ENCODE assay signal across 18 cellular contexts in the genomic region with DNA sequence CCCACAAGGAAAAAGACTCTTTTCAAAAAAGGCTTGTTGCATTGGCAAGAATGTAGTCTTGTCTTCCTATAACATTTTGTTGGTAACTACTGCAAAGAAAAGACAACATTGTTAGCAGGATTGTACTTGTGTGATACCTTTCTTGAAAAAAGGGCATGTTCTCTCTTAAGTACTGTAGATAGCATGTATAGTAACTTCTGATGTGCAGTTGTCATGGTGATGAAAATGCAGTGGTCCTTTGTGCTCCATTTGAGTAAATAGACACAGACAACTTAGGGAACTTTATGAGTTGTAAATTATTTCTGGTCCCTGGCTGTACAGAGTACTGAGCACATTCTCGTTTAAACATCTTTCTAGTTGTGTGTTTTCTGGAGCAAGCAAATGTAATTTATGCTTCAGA.
A peak's percentile ranks its signal among the peaks of the same experiment; 100 is the strongest.
DNase-seq lines count a peak whose midpoint lies in the region; ATAC-seq and TF ChIP-seq lines count a peak whose summit lies in the region.
"Had no signal": no experiment of that assay in that cellular context is flagged by ENCODE, and none has a peak within 500 bp of the region (broad histone marks: within the 10 kb centered on the region; RNA-seq: fewer than 3 reads in every experiment).

No MANE protein-coding gene starts in this region.

- no peak overlapping the region for H2BK12ac ChIP-seq in mesenchymal stem cell (ENCODE audit: low read length in 2 of 2)

- H4K8ac ChIP-seq in mesenchymal stem cell (ENCODE audit: low read length): no peak overlapping the region

- peak overlapping the region; percentile 20 for H3K27ac ChIP-seq in mesenchymal stem cell (ENCODE audit: low read length, poor library complexity, severe bottlenecking)
- peak overlapping the region in 3 of 4 donors; percentile 57 to 67 (median 57) for H3K27ac ChIP-seq in transverse colon

- no peak overlapping the region for H2BK15ac ChIP-seq in mesenchymal stem cell (ENCODE audit: low read depth, poor library complexity, severe bottlenecking)

- ATAC-seq in activated CD4-positive, alpha-beta T cell treated with anti-CD3 and anti-CD28 coated beads for 36 hours: no peak
- no peak for ATAC-seq in GM18519 (IDR thresholded peaks at IDR 0.05; ENCODE audit: low FRiP score, unreplicated experiment)
- no peak for ATAC-seq in GM18868 (IDR thresholded peaks at IDR 0.05; ENCODE audit: unreplicated experiment)
- ATAC-seq in HG02642 (IDR thresholded peaks at IDR 0.05; ENCODE audit: poor library complexity, unreplicated experiment): no peak
- ATAC-seq: activated CD8-positive, alpha-beta memory T cell treated with anti-CD3 and anti-CD28 coated beads, Interleukin-2, amount 10 ng/mL, durations not matched to agents 7 days and 5 days; HCT116; left colon had no signal

- H3K9me3 ChIP-seq in mesenchymal stem cell (ENCODE audit: control insufficient read depth, low read length): no peaks in the 10 kb centered on the region
- no peaks in the 10 kb centered on the region for H3K9me3 ChIP-seq in transverse colon

- H3K4me3 ChIP-seq in cardiac fibroblast (replicated peaks in 1 of 2; ENCODE audit: low read depth in 2 of 2, low read length in 2 of 2) (no peak overlapping the region), mesenchymal stem cell (ENCODE audit: insufficient read depth in 1 of 2, low read depth in 1 of 2, low read length in 2 of 2) (no peak overlapping the region), transverse colon (no peak overlapping the region)

- no peak overlapping the region for H2BK120ac ChIP-seq in mesenchymal stem cell (ENCODE audit: low read depth, low read length)

- peaks cover 13% of the 10 kb centered on the region for H3K36me3 Mint-ChIP-seq in activated CD4-positive, alpha-beta T cell treated with anti-CD3 and anti-CD28 coated beads for 36 hours (ENCODE audit: low read depth)

- H2AK5ac ChIP-seq in mesenchymal stem cell (ENCODE audit: low read length, severe bottlenecking): no peak overlapping the region

- H3K14ac ChIP-seq in mesenchymal stem cell (ENCODE audit: low read length in 2 of 2): no peak overlapping the region

- intact Hi-C loops in activated CD4-positive, alpha-beta T cell treated with anti-CD3 and anti-CD28 coated beads for 36 hours (cut with DNase I, micrococcal nuclease): no loop called here
- intact Hi-C loops in transverse colon (cut with DNase I; ENCODE audit: low total_unique reads): loop anchor here (5.0 kb wide), 1 partner anchor 91 kb away; no protein-coding TSS in a partner anchor

- no peak overlapping the region for H3K23ac ChIP-seq in mesenchymal stem cell (ENCODE audit: low read length in 2 of 2)

- H3K27me3 Mint-ChIP-seq in activated CD4-positive, alpha-beta T cell treated with anti-CD3 and anti-CD28 coated beads for 36 hours: no peaks in the 10 kb centered on the region
- H3K27me3 Mint-ChIP-seq: activated CD8-positive, alpha-beta memory T cell treated with anti-CD3 and anti-CD28 coated beads, Interleukin-2, amount 10 ng/mL, durations not matched to agents 7 days and 5 days; activated naive CD8-positive, alpha-beta T cell treated with anti-CD3 and anti-CD28 coated beads, Interleukin-2, amount 10 ng/mL, durations not matched to agents 7 days and 5 days; stimulated activated naive CD8-positive, alpha-beta T cell treated with anti-CD3 and anti-CD28 coated beads, Interleukin-15, Interleukin-2, amounts not matched to agents 100 ng/mL and 50 ng/mL, for 24 hours had no signal

- no peak overlapping the region for H2AFZ ChIP-seq in mesenchymal stem cell (ENCODE audit: low read depth, low read length)

- H2BK5ac ChIP-seq in mesenchymal stem cell (ENCODE audit: low read depth, low read length, poor library complexity, severe bottlenecking): no peak overlapping the region

- no CpG with 5 or more reads among the region's 1 CpG for WGBS in mesenchymal stem cell
- 69 to 70% methylated on average over 1 of the region's 1 CpG for WGBS in transverse colon (ENCODE audit: low coverage in 1 of 2), 2 donors

- peak overlapping the region; percentile 81 for H3K9ac ChIP-seq in mesenchymal stem cell (ENCODE audit: low read length)

- no peak for TF ChIP-seq CTCF in cardiac fibroblast (IDR thresholded peaks at IDR 0.05; ENCODE audit: low read depth, low read length)
- no peak for TF ChIP-seq CTCF in transverse colon (IDR thresholded peaks at IDR 0.05)

- H3K4ac ChIP-seq in mesenchymal stem cell (ENCODE audit: low read depth in 1 of 2, low read length in 2 of 2): no peak overlapping the region

- H3K79me1 ChIP-seq in mesenchymal stem cell (replicated peaks; ENCODE audit: low read length, poor library complexity, severe bottlenecking): peaks cover 5% of the 10 kb centered on the region

- peaks cover 8% of the 10 kb centered on the region for H3K4me1 Mint-ChIP-seq in activated CD4-positive, alpha-beta T cell treated with anti-CD3 and anti-CD28 coated beads for 36 hours
- H3K4me1 Mint-ChIP-seq: activated CD8-positive, alpha-beta memory T cell treated with anti-CD3 and anti-CD28 coated beads, Interleukin-2, amount 10 ng/mL, durations not matched to agents 7 days and 5 days; activated naive CD8-positive, alpha-beta T cell treated with anti-CD3 and anti-CD28 coated beads, Interleukin-2, amount 10 ng/mL, durations not matched to agents 7 days and 5 days had no signal

- no peak for TF ChIP-seq POLR2A in transverse colon (IDR thresholded peaks at IDR 0.05)

- H4K91ac ChIP-seq in mesenchymal stem cell (ENCODE audit: low read length): no peak overlapping the region

- no peak overlapping the region for H3K4me2 ChIP-seq in mesenchymal stem cell (ENCODE audit: low read length, poor library complexity, severe bottlenecking)

- no peaks in the 10 kb centered on the region for H3K9me3 Mint-ChIP-seq in activated CD4-positive, alpha-beta T cell treated with anti-CD3 and anti-CD28 coated beads for 36 hours (ENCODE audit: low read depth)
- H3K9me3 Mint-ChIP-seq: activated naive CD8-positive, alpha-beta T cell treated with anti-CD3 and anti-CD28 coated beads, Interleukin-2, amount 10 ng/mL, durations not matched to agents 7 days and 5 days; activated T-helper 2 cell treated with anti-CD3 and anti-CD28 coated beads, Interferon-gamma antibody, Interleukin-2, Interleukin-4, amounts not matched to agents 10 μg/mL and 5 μg/mL and 100 μg/mL, durations not matched to agents 14 hours and 24 hours and 36 hours; neural crest cell; stimulated activated naive CD8-positive, alpha-beta T cell treated with anti-CD3 and anti-CD28 coated beads, Interleukin-15, Interleukin-2, amounts not matched to agents 100 ng/mL and 50 ng/mL, for 24 hours had no signal

- DNase-seq in activated CD4-positive, alpha-beta T cell treated with anti-CD3 and anti-CD28 coated beads for 36 hours: no peak
- no peak for DNase-seq in activated CD4-positive, alpha-beta T cell treated with anti-CD3 and anti-CD28 coated beads for 1 hour
- DNase-seq in cardiac fibroblast (ENCODE audit: low read depth in 2 of 2) (peak; percentile 15 to 19), mesenchymal stem cell (peak; percentile 30), transverse colon (no peak)
- DNase-seq: activated CD4-positive, alpha-beta T cell treated with anti-CD3 and anti-CD28 coated beads for 48 hours; activated CD8-positive, alpha-beta memory T cell treated with anti-CD3 and anti-CD28 coated beads, Interleukin-2, amount 10 ng/mL, durations not matched to agents 7 days and 5 days; activated naive CD8-positive, alpha-beta T cell treated with anti-CD3 and anti-CD28 coated beads, Interleukin-2, amount 10 ng/mL, durations not matched to agents 7 days and 5 days; brain microvascular endothelial cell; left colon; stimulated activated CD4-positive, alpha-beta T cell treated with anti-CD3 and anti-CD28 coated beads, Interleukin-4, amount 100 ng/mL, for 1 hour had no signal

- H3K27ac Mint-ChIP-seq in activated CD4-positive, alpha-beta T cell treated with anti-CD3 and anti-CD28 coated beads for 36 hours: peak overlapping the region; percentile 20
- H3K27ac Mint-ChIP-seq: activated CD8-positive, alpha-beta memory T cell treated with anti-CD3 and anti-CD28 coated beads, Interleukin-2, amount 10 ng/mL, durations not matched to agents 7 days and 5 days; activated naive CD8-positive, alpha-beta T cell treated with anti-CD3 and anti-CD28 coated beads, Interleukin-2, amount 10 ng/mL, durations not matched to agents 7 days and 5 days; activated T-helper 2 cell treated with anti-CD3 and anti-CD28 coated beads, Interferon-gamma antibody, Interleukin-2, Interleukin-4, amounts not matched to agents 10 μg/mL and 5 μg/mL and 100 μg/mL, durations not matched to agents 14 hours and 24 hours and 36 hours; stimulated activated naive CD8-positive, alpha-beta T cell treated with anti-CD3 and anti-CD28 coated beads, Interleukin-15, Interleukin-2, amounts not matched to agents 100 ng/mL and 50 ng/mL, for 24 hours had no signal

- H3K36me3 ChIP-seq in mesenchymal stem cell (ENCODE audit: control insufficient read depth in 1 of 2, insufficient read depth in 2 of 2, low read depth in 1 of 2, low read length in 2 of 2) (peaks cover 0 to 6% of the 10 kb centered on the region in 2 experiments), transverse colon (no peaks in the 10 kb centered on the region)
- H3K36me3 ChIP-seq: brain microvascular endothelial cell had no signal

- in situ Hi-C loops in transverse colon (cut with MboI; ENCODE audit: low pct_ligation_motif_present in 1 of 4, low pct_unique_long_range_greater_than_20kb in 1 of 4, low sequenced_read_pairs in 3 of 4): no loop called here

- POLR2A ChIA-PET in activated CD4-positive, alpha-beta T cell treated with anti-CD3 and anti-CD28 coated beads for 36 hours (lab: Charles Lee): no interaction called here

- H3K18ac ChIP-seq in mesenchymal stem cell (ENCODE audit: low read depth in 1 of 2, low read length in 2 of 2): no peak overlapping the region

- CTCF ChIA-PET in activated CD4-positive, alpha-beta T cell treated with anti-CD3 and anti-CD28 coated beads for 36 hours (lab: Charles Lee): no interaction called here

- H3K4me1 ChIP-seq in mesenchymal stem cell (ENCODE audit: control insufficient read depth, insufficient read depth, low read depth, low read length) (peaks cover 7% of the 10 kb centered on the region), transverse colon (peaks cover 16 to 44% (median 33%) of the 10 kb centered on the region in 4 donors)

- no peak for TF ChIP-seq EP300 in transverse colon (IDR thresholded peaks at IDR 0.05; ENCODE audit: low read depth)

- H3K27me3 ChIP-seq in mesenchymal stem cell (ENCODE audit: control insufficient read depth in 1 of 2, insufficient read depth in 1 of 2, low read length in 2 of 2): no peaks in the 10 kb centered on the region
- no peaks in the 10 kb centered on the region for H3K27me3 ChIP-seq in transverse colon
- H3K27me3 ChIP-seq: brain microvascular endothelial cell had no signal

- H3K4me3 Mint-ChIP-seq in activated CD4-positive, alpha-beta T cell treated with anti-CD3 and anti-CD28 coated beads for 36 hours: no peak overlapping the region
- H3K4me3 Mint-ChIP-seq: activated CD8-positive, alpha-beta memory T cell treated with anti-CD3 and anti-CD28 coated beads, Interleukin-2, amount 10 ng/mL, durations not matched to agents 7 days and 5 days; activated naive CD8-positive, alpha-beta T cell treated with anti-CD3 and anti-CD28 coated beads, Interleukin-2, amount 10 ng/mL, durations not matched to agents 7 days and 5 days; neural crest cell; stimulated activated naive CD8-positive, alpha-beta T cell treated with anti-CD3 and anti-CD28 coated beads, Interleukin-15, Interleukin-2, amounts not matched to agents 100 ng/mL and 50 ng/mL, for 24 hours had no signal

Comparison
In these comparisons a context has a peak if more than half of its experiments do, and no peak if none do; other contexts are left out.
1. DNase-seq: peak in cardiac fibroblast (2 of 2) and mesenchymal stem cell (single experiment); none in activated CD4-positive, alpha-beta T cell treated with anti-CD3 and anti-CD28 coated beads for 36 hours (single experiment), activated CD4-positive, alpha-beta T cell treated with anti-CD3 and anti-CD28 coated beads for 1 hour (single experiment) and transverse colon (single experiment).